Comparison of ENCODE assay signal across 35 cellular contexts in the genomic region with DNA sequence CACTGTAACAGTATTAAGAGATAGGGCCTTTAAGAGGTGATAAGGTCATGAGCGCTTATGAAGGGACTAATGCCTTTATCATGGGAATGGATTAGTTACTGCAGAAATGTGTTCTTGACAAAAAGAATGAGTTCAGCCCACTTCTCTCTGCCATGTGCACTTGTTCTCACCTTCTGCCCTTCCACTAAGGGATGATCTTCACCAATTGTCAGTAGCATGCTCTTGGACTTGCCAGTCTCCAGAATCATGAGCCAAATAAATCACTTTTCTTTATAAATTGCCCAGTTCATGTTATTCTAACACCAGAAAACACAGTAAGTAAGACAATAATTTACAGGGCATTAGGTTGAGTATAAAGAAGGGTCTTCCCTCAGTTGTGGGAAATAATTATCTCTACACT.
"Had no signal": no experiment of that assay in that cellular context is flagged by ENCODE, and none has a peak within 500 bp of the region (broad histone marks: within the 10 kb centered on the region; RNA-seq: fewer than 3 reads in every experiment).

No MANE protein-coding gene starts in this region.

- H3K36me3 ChIP-seq: MG63 had no signal

- DNase-seq: Karpas-422, Kasumi-1, MG63, MM.1S, MV-4-11, NCI-H1048, NCI-H1092, NCI-H1092 treated with DMSO at 0.1 percent for 48 hours, NCI-H1105, NCI-H1105 treated with DMSO at 0.1 percent for 48 hours, NCI-H1417, NCI-H1417 treated with DMSO at 0.1 percent for 48 hours, NCI-H1436, NCI-H1436 treated with DMSO at 0.1 percent for 48 hours, NCI-H146, NCI-H1694, NCI-H1694 treated with DMSO at 0.1 percent for 48 hours, NCI-H187, NCI-H187 treated with DMSO at 0.1 percent for 48 hours, NCI-H1930, NCI-H2029, NCI-H2029 treated with DMSO at 0.1 percent for 48 hours, NCI-H2081, NCI-H2081 treated with DMSO at 0.1 percent for 48 hours, NCI-H2107, NCI-H2171, NCI-H2171 treated with DMSO at 0.1 percent for 48 hours, NCI-H2227 treated with DMSO at 0.1 percent for 48 hours, NCI-H226, NCI-H345, NCI-H446, NCI-H446 treated with DMSO at 0.1 percent for 48 hours, NCI-H510A, NCI-H510A treated with DMSO at 0.1 percent for 48 hours, NCI-H524 had no signal

- H3K27me3 ChIP-seq: MG63 had no signal

- H3K4me3 ChIP-seq: MG63 had no signal
